ENCODE assay signal across 27 cellular contexts in the genomic region with DNA sequence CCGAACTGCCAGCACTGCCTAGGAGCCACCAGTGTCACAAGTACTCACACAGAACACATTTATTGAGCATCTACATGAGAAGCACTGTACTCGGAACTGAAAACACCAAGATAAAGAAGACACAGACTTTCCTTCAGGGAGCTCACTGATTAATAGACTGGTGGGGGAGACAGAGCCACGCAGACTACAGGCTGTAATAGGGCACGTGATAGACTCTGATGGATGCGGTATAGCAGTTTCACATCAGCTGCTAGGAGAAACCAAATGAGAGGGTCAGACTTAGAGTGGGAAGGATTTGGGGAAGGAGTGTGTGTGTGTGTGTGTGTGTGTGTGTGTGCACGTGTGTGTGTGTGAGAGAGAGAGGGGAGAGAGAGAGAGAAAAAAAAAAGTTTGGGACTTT. TPM values are rescaled to one million over a fixed set of nuclear protein-coding genes. Genes with fewer than 3 reads are reported as not detected.
DNase-seq lines count a peak whose midpoint lies in the region; ATAC-seq and TF ChIP-seq lines count a peak whose summit lies in the region.
"Had no signal": no experiment of that assay in that cellular context is flagged by ENCODE, and none has a peak within 500 bp of the region (broad histone marks: within the 10 kb centered on the region; RNA-seq: fewer than 3 reads in every experiment).

No MANE protein-coding gene starts in this region.

- no peaks in the 10 kb centered on the region for H3K4me1 ChIP-seq in right atrium auricular region
- peaks cover 7% of the 10 kb centered on the region for H3K4me1 ChIP-seq in mesenchymal stem cell (ENCODE audit: control insufficient read depth, insufficient read depth, low read depth, low read length)
- H3K4me1 ChIP-seq: BLaER1 had no signal

- DNase-seq in right atrium auricular region (ENCODE audit: low spot score) (peak; percentile 18), Right ventricle myocardium superior (no peak), mesenchymal stem cell (no peak), HFFc6 (no peak), HT-29 (ENCODE audit: low spot score) (no peak), H4 (ENCODE audit: low spot score) (no peak), NOMO-1 (lab: John Stamatoyannopoulos, UW; ENCODE audit: unreplicated experiment in 2 of 2) (no peak)
- no peak for DNase-seq in activated T-helper 1 cell treated with anti-CD3 and anti-CD28 coated beads, Interleukin-12 subunit alpha, Interleukin-12 subunit beta, Interleukin-2, Interleukin-4 antibody, amounts not matched to agents 30 ng/mL and 10 ng/mL and 1 ng/mL, durations not matched to agents 14 hours and 24 hours and 36 hours (ENCODE audit: low spot score)
- DNase-seq: 8988T; ACHN; CD4-positive, CD25-positive, alpha-beta regulatory T cell; DMS153; GOT3; NCI-H1105; NCI-H146; NCI-H1930; NCI-H2107; NCI-H446 treated with DMSO at 0.1 percent for 48 hours; NCI-H526; NCI-H82; SHP77 treated with DMSO at 0.1 percent for 48 hours had no signal

- H3K4me3 Mint-ChIP-seq in activated T-helper 1 cell treated with anti-CD3 and anti-CD28 coated beads, Interleukin-12 subunit alpha, Interleukin-12 subunit beta, Interleukin-2, Interleukin-4 antibody, amounts not matched to agents 30 ng/mL and 10 ng/mL and 1 ng/mL, durations not matched to agents 14 hours and 24 hours and 36 hours: no peak overlapping the region
- no peak overlapping the region for H3K4me3 Mint-ChIP-seq in HFFc6
- H3K4me3 Mint-ChIP-seq: CD4-positive, CD25-positive, alpha-beta regulatory T cell had no signal

- no peak overlapping the region for H2BK5ac ChIP-seq in mesenchymal stem cell (ENCODE audit: low read depth, low read length, poor library complexity, severe bottlenecking)

- no peak overlapping the region for H3K4me3 ChIP-seq in right atrium auricular region
- no peak overlapping the region for H3K4me3 ChIP-seq in mesenchymal stem cell (ENCODE audit: insufficient read depth in 1 of 2, low read depth in 1 of 2, low read length in 2 of 2)
- H3K4me3 ChIP-seq: BLaER1 had no signal

- peak overlapping the region; percentile 6 for H3K27ac Mint-ChIP-seq in activated T-helper 1 cell treated with anti-CD3 and anti-CD28 coated beads, Interleukin-12 subunit alpha, Interleukin-12 subunit beta, Interleukin-2, Interleukin-4 antibody, amounts not matched to agents 30 ng/mL and 10 ng/mL and 1 ng/mL, durations not matched to agents 14 hours and 24 hours and 36 hours
- H3K27ac Mint-ChIP-seq in HFFc6: no peak overlapping the region
- H3K27ac Mint-ChIP-seq: CD4-positive, CD25-positive, alpha-beta regulatory T cell; IgD-negative memory B cell had no signal

- H3K4me2 ChIP-seq in mesenchymal stem cell (ENCODE audit: low read length, poor library complexity, severe bottlenecking): no peak overlapping the region
- H3K4me2 ChIP-seq: BLaER1, KMS-11 had no signal

- H3K9me3 Mint-ChIP-seq in activated T-helper 1 cell treated with anti-CD3 and anti-CD28 coated beads, Interleukin-12 subunit alpha, Interleukin-12 subunit beta, Interleukin-2, Interleukin-4 antibody, amounts not matched to agents 30 ng/mL and 10 ng/mL and 1 ng/mL, durations not matched to agents 14 hours and 24 hours and 36 hours: peaks cover 10% of the 10 kb centered on the region
- H3K9me3 Mint-ChIP-seq in HFFc6: no peaks in the 10 kb centered on the region
- H3K9me3 Mint-ChIP-seq: IgD-negative memory B cell had no signal

- no peak overlapping the region for H4K91ac ChIP-seq in mesenchymal stem cell (ENCODE audit: low read length)

- H3K4me1 Mint-ChIP-seq in activated T-helper 1 cell treated with anti-CD3 and anti-CD28 coated beads, Interleukin-12 subunit alpha, Interleukin-12 subunit beta, Interleukin-2, Interleukin-4 antibody, amounts not matched to agents 30 ng/mL and 10 ng/mL and 1 ng/mL, durations not matched to agents 14 hours and 24 hours and 36 hours (ENCODE audit: low read depth): peaks cover 67% of the 10 kb centered on the region
- no peaks in the 10 kb centered on the region for H3K4me1 Mint-ChIP-seq in HFFc6 (ENCODE audit: low read depth)

- no peak overlapping the region for H4K8ac ChIP-seq in mesenchymal stem cell (ENCODE audit: low read length)

- WGBS in mesenchymal stem cell: 57% methylated on average over 5 of the region's 6 CpGs

- peaks cover 9% of the 10 kb centered on the region for H3K27me3 Mint-ChIP-seq in activated T-helper 1 cell treated with anti-CD3 and anti-CD28 coated beads, Interleukin-12 subunit alpha, Interleukin-12 subunit beta, Interleukin-2, Interleukin-4 antibody, amounts not matched to agents 30 ng/mL and 10 ng/mL and 1 ng/mL, durations not matched to agents 14 hours and 24 hours and 36 hours (ENCODE audit: insufficient read depth)
- H3K27me3 Mint-ChIP-seq in HFFc6 (ENCODE audit: insufficient read depth): peaks cover 8% of the 10 kb centered on the region
- H3K27me3 Mint-ChIP-seq: CD4-positive, CD25-positive, alpha-beta regulatory T cell; IgD-negative memory B cell had no signal

- no peak overlapping the region for H2AK5ac ChIP-seq in mesenchymal stem cell (ENCODE audit: low read length, severe bottlenecking)

- no peak overlapping the region for H3K14ac ChIP-seq in mesenchymal stem cell (ENCODE audit: low read length in 2 of 2)

- H3K27ac ChIP-seq in right atrium auricular region (no peak overlapping the region), mesenchymal stem cell (ENCODE audit: low read length, poor library complexity, severe bottlenecking) (no peak overlapping the region)
- H3K27ac ChIP-seq: BLaER1, KMS-11, RWPE1 had no signal

- no peaks in the 10 kb centered on the region for H3K27me3 ChIP-seq in right atrium auricular region
- peaks cover 0 to 12% of the 10 kb centered on the region in 2 experiments for H3K27me3 ChIP-seq in mesenchymal stem cell (ENCODE audit: control insufficient read depth in 1 of 2, insufficient read depth in 1 of 2, low read length in 2 of 2)
- H3K27me3 ChIP-seq: BLaER1 had no signal

- no peak for ATAC-seq in Right ventricle myocardium superior (ENCODE audit: poor library complexity)
- ATAC-seq: HCT116, Panc1 had no signal

- no peak overlapping the region for H2BK12ac ChIP-seq in mesenchymal stem cell (ENCODE audit: low read length in 2 of 2)

- H3K9me3 ChIP-seq in right atrium auricular region: no peaks in the 10 kb centered on the region
- no peaks in the 10 kb centered on the region for H3K9me3 ChIP-seq in mesenchymal stem cell (ENCODE audit: control insufficient read depth, low read length)
- H3K9me3 ChIP-seq: BLaER1 had no signal

- H3K36me3 ChIP-seq in right atrium auricular region: no peaks in the 10 kb centered on the region
- H3K36me3 ChIP-seq in mesenchymal stem cell (ENCODE audit: control insufficient read depth in 1 of 2, insufficient read depth in 2 of 2, low read depth in 1 of 2, low read length in 2 of 2): peaks cover 0 to 3% of the 10 kb centered on the region in 2 experiments
- H3K36me3 ChIP-seq: BLaER1 had no signal

- TF ChIP-seq CTCF in right atrium auricular region (IDR thresholded peaks at IDR 0.05) (no peak), HFFc6 (IDR thresholded peaks at IDR 0.05) (no peak)

- H2BK120ac ChIP-seq in mesenchymal stem cell (ENCODE audit: low read depth, low read length): no peak overlapping the region

- no peak overlapping the region for H2AFZ ChIP-seq in mesenchymal stem cell (ENCODE audit: low read depth, low read length)

- no peak overlapping the region for H2BK15ac ChIP-seq in mesenchymal stem cell (ENCODE audit: low read depth, poor library complexity, severe bottlenecking)

- H3K9ac ChIP-seq in mesenchymal stem cell (ENCODE audit: low read length): peak overlapping the region; percentile 5
- H3K9ac ChIP-seq: BLaER1, KMS-11 had no signal

- H3K4ac ChIP-seq in mesenchymal stem cell (ENCODE audit: low read depth in 1 of 2, low read length in 2 of 2): no peak overlapping the region

- H3K36me3 Mint-ChIP-seq in activated T-helper 1 cell treated with anti-CD3 and anti-CD28 coated beads, Interleukin-12 subunit alpha, Interleukin-12 subunit beta, Interleukin-2, Interleukin-4 antibody, amounts not matched to agents 30 ng/mL and 10 ng/mL and 1 ng/mL, durations not matched to agents 14 hours and 24 hours and 36 hours (ENCODE audit: low read depth): peaks cover 9% of the 10 kb centered on the region
- H3K36me3 Mint-ChIP-seq in HFFc6 (ENCODE audit: low read depth): no peaks in the 10 kb centered on the region
- H3K36me3 Mint-ChIP-seq: CD4-positive, CD25-positive, alpha-beta regulatory T cell; IgD-negative memory B cell had no signal

- peaks cover 6% of the 10 kb centered on the region for H3K79me1 ChIP-seq in mesenchymal stem cell (replicated peaks; ENCODE audit: low read length, poor library complexity, severe bottlenecking)

- intact Hi-C loops in Right ventricle myocardium superior (cut with DNase I): no loop called here
- intact Hi-C loops in activated T-helper 1 cell treated with anti-CD3 and anti-CD28 coated beads, Interleukin-12 subunit alpha, Interleukin-12 subunit beta, Interleukin-2, Interleukin-4 antibody, amounts not matched to agents 30 ng/mL and 10 ng/mL and 1 ng/mL, durations not matched to agents 14 hours and 24 hours and 36 hours (cut with micrococcal nuclease): loop anchor here (10.0 kb wide), 1 partner anchor 572 kb away; no protein-coding TSS in a partner anchor

- H3K23ac ChIP-seq in mesenchymal stem cell (ENCODE audit: low read length in 2 of 2): no peak overlapping the region

- H3K18ac ChIP-seq in mesenchymal stem cell (ENCODE audit: low read depth in 1 of 2, low read length in 2 of 2): no peak overlapping the region

RNA-seq across cellular contexts. Expression of a gene that starts 12.1 kb away (rescaled TPM):
- total RNA-seq in right atrium auricular region (1 to 10 TPM; 1.9 to 3.2 TPM), Right ventricle myocardium superior (1.1 TPM)
- total RNA-seq in activated T-helper 1 cell treated with anti-CD3 and anti-CD28 coated beads, Interleukin-12 subunit alpha, Interleukin-12 subunit beta, Interleukin-2, Interleukin-4 antibody, amounts not matched to agents 30 ng/mL and 10 ng/mL and 1 ng/mL, durations not matched to agents 14 hours and 24 hours and 36 hours: 5.0 and 5.2 TPM in 2 replicates
- polyA plus RNA-seq in mesenchymal stem cell (2013, experiment 1 of 2): not detected
- polyA plus RNA-seq in mesenchymal stem cell (2013, experiment 2 of 2): 0.01 TPM
- total RNA-seq in HFFc6 (2021; fragmentation: NEBNext Ultra II Directional; extraction: Animal tissue kit (Norgen Biotek cat#: 25700)): 1 to 10 TPM in 5 of 6 experiments, under 1 TPM in 1; 0.88 to 2.6 (median 1.0) TPM
- total RNA-seq in HT-29 (2014; rRNA removed; shearing (Covaris generic)): not detected in 2 replicates
- 0.29 and 1.2 TPM in 2 replicates for total RNA-seq in H4 (2014; rRNA removed; shearing (Covaris generic))
